ENCODE assay signal across 10 cellular contexts in genomic region chr3:66496731-66497130, GRCh38. TPM values are rescaled to one million over a fixed set of nuclear protein-coding genes. Genes with fewer than 3 reads are reported as not detected.
DNase-seq lines count a peak whose midpoint lies in the region; ATAC-seq and TF ChIP-seq lines count a peak whose summit lies in the region.
"Had no signal": no experiment of that assay in that cellular context is flagged by ENCODE, and none has a peak within 500 bp of the region (broad histone marks: within the 10 kb centered on the region; RNA-seq: fewer than 3 reads in every experiment).

No MANE protein-coding gene starts in this region.

- H3K36me3 ChIP-seq in gastroesophageal sphincter: no peaks in the 10 kb centered on the region
- no peaks in the 10 kb centered on the region for H3K36me3 ChIP-seq in thyroid gland
- H3K36me3 ChIP-seq in brain microvascular endothelial cell (replicated peaks): no peaks in the 10 kb centered on the region

- TF ChIP-seq POLR2A in gastroesophageal sphincter (IDR thresholded peaks at IDR 0.05) (no peak), thyroid gland (IDR thresholded peaks at IDR 0.05) (no peak)

- CTCF ChIA-PET in activated naive CD4-positive, alpha-beta T cell treated with anti-CD3 and anti-CD28 coated beads for 36 hours (lab: Charles Lee): interaction anchor here (0.6 to 1.0 kb wide), 2 partner anchors 18 to 164 kb away, joined by 3 read pairs; no protein-coding TSS in a partner anchor

- H3K27ac Mint-ChIP-seq in activated naive CD4-positive, alpha-beta T cell treated with anti-CD3 and anti-CD28 coated beads for 36 hours: peak overlapping the region; percentile 65

- in situ Hi-C loops in brain microvascular endothelial cell (cut with HindIII; ENCODE audit: low pct_ligation_motif_present, low sequenced_read_pairs): no loop called here

- H3K27me3 ChIP-seq in gastroesophageal sphincter: no peaks in the 10 kb centered on the region
- no peaks in the 10 kb centered on the region for H3K27me3 ChIP-seq in thyroid gland
- H3K27me3 ChIP-seq in brain microvascular endothelial cell (replicated peaks): no peaks in the 10 kb centered on the region

- H3K4me3 ChIP-seq in gastroesophageal sphincter (no peak overlapping the region), thyroid gland (replicated peaks in 1 of 3) (no peak overlapping the region), foreskin fibroblast (ENCODE audit: low read depth in 1 of 2, low read length in 2 of 2) (no peak overlapping the region), brain microvascular endothelial cell (ENCODE audit: low read depth, low read length) (no peak overlapping the region)

- H3K4me1 ChIP-seq in gastroesophageal sphincter (peaks cover 17 to 76% (median 42%) of the 10 kb centered on the region in 3 donors), thyroid gland (peaks cover 57 to 69% of the 10 kb centered on the region in 2 donors)

- intact Hi-C loops in activated naive CD4-positive, alpha-beta T cell treated with anti-CD3 and anti-CD28 coated beads for 36 hours (cut with micrococcal nuclease): loop anchor here (10.0 kb wide), 1 partner anchor 1158 kb away; the partner anchor contains the start of gene SUCLG2
- intact Hi-C loops in thyroid gland (cut with DNase I): no loop called here

- no peak for TF ChIP-seq CTCF in gastroesophageal sphincter (IDR thresholded peaks at IDR 0.05)
- no peak for TF ChIP-seq CTCF in thyroid gland (IDR thresholded peaks at IDR 0.05)
- TF ChIP-seq CTCF in foreskin fibroblast (IDR thresholded peaks at IDR 0.05; ENCODE audit: low read depth, low read length): no peak
- TF ChIP-seq CTCF in brain microvascular endothelial cell (IDR thresholded peaks at IDR 0.05; ENCODE audit: low read depth, low read length, missing control alignments): no peak

- H3K4me3 Mint-ChIP-seq in activated naive CD4-positive, alpha-beta T cell treated with anti-CD3 and anti-CD28 coated beads for 36 hours: no peak overlapping the region

- no peaks in the 10 kb centered on the region for H3K9me3 ChIP-seq in gastroesophageal sphincter
- H3K9me3 ChIP-seq in thyroid gland: no peaks in the 10 kb centered on the region

- no peak for DNase-seq in activated naive CD4-positive, alpha-beta T cell treated with anti-CD3 and anti-CD28 coated beads for 36 hours
- DNase-seq in activated naive CD4-positive, alpha-beta T cell treated with Interleukin-2 at 50 U/mL for 16 hours: no peak
- DNase-seq in RPMI8226 (peak; percentile 20), thyroid gland (no peak), amygdala (lab: John Stamatoyannopoulos, UW) (no peak), foreskin fibroblast (no peak), brain microvascular endothelial cell (no peak)
- DNase-seq: activated effector memory CD4-positive, alpha-beta T cell treated with Interleukin-2 at 50 U/mL for 16 hours; NCI-H1436 treated with DMSO at 0.1 percent for 48 hours had no signal

- peaks cover 5% of the 10 kb centered on the region for H3K27me3 Mint-ChIP-seq in activated naive CD4-positive, alpha-beta T cell treated with anti-CD3 and anti-CD28 coated beads for 36 hours (ENCODE audit: low read depth)

- peak overlapping the region; percentile 75 to 99 (median 90) for H3K27ac ChIP-seq in gastroesophageal sphincter
- H3K27ac ChIP-seq in thyroid gland: peak overlapping the region; percentile 65 to 93 (median 90)
- no peak overlapping the region for H3K27ac ChIP-seq in brain microvascular endothelial cell

- H3K36me3 Mint-ChIP-seq in activated naive CD4-positive, alpha-beta T cell treated with anti-CD3 and anti-CD28 coated beads for 36 hours (ENCODE audit: low read depth): no peaks in the 10 kb centered on the region

- no peak for TF ChIP-seq EP300 in gastroesophageal sphincter (IDR thresholded peaks at IDR 0.05)

- no peaks in the 10 kb centered on the region for H3K9me3 Mint-ChIP-seq in activated naive CD4-positive, alpha-beta T cell treated with anti-CD3 and anti-CD28 coated beads for 36 hours

- peaks cover 77% of the 10 kb centered on the region for H3K4me1 Mint-ChIP-seq in activated naive CD4-positive, alpha-beta T cell treated with anti-CD3 and anti-CD28 coated beads for 36 hours (ENCODE audit: low read depth)

- ATAC-seq in gastroesophageal sphincter: no peak

RNA-seq across cellular contexts. Expression of gene LRIG1, which starts 4.1 kb away (rescaled TPM):
- total RNA-seq in activated naive CD4-positive, alpha-beta T cell treated with anti-CD3 and anti-CD28 coated beads for 36 hours: 10 to 100 TPM; 18.3 to 19.0 TPM
- total RNA-seq in gastroesophageal sphincter (100 to 1,000 TPM; 104 to 217 (median 157) TPM), thyroid gland (10 to 100 TPM; 45.8 to 69.7 (median 61.7) TPM)
